ENCODE assay signal across 8 cellular contexts in genomic region chr3:136075218-136075808, GRCh38.
DNase-seq lines count a peak whose midpoint lies in the region; ATAC-seq, FAIRE-seq and TF ChIP-seq lines count a peak whose summit lies in the region.

No MANE protein-coding gene starts in this region.

- peak; percentile 53 to 55 for ATAC-seq in activated CD4-positive, CD25-positive, alpha-beta regulatory T cell treated with anti-CD3 and anti-CD28 coated beads, Interleukin-2, amount 50 U/mL, for 24 hours
- ATAC-seq in central memory CD8-positive, alpha-beta T cell (replicated peaks; ENCODE audit: extremely low read depth, poor library complexity, severe bottlenecking) = no peak
- no peak for ATAC-seq in GM21717 (IDR thresholded peaks at IDR 0.05; ENCODE audit: unreplicated experiment)

- no peaks in the 10 kb centered on the region for H3K36me3 Mint-ChIP-seq in central memory CD8-positive, alpha-beta T cell (ENCODE audit: insufficient read depth)

- H3K9me3 ChIP-seq in BE2C (no peaks in the 10 kb centered on the region), keratinocyte (ENCODE audit: control insufficient read depth, low read depth, low read length) (no peaks in the 10 kb centered on the region)

- H3K4me1 ChIP-seq in BE2C = peaks cover 2% of the 10 kb centered on the region; the same call in 1 of the 2 replicates
- H3K4me1 ChIP-seq in keratinocyte (ENCODE audit: control insufficient read depth, extremely low read depth, insufficient read depth, low read length) = peaks cover 15% of the 10 kb centered on the region

- no peak for TF ChIP-seq POLR2A in H54 (IDR thresholded peaks at IDR 0.05; ENCODE audit: low read depth, low read length)

- H3K4me2 ChIP-seq in keratinocyte (ENCODE audit: control insufficient read depth, extremely low read depth, insufficient read depth, low read depth, low read length) = no peak overlapping the region

- no peaks in the 10 kb centered on the region for H3K4me1 Mint-ChIP-seq in central memory CD8-positive, alpha-beta T cell

- H2AFZ ChIP-seq in keratinocyte (ENCODE audit: control insufficient read depth, low read length) = no peak overlapping the region

- dilution Hi-C loops in keratinocyte (cut with MboI; ENCODE audit: extremely low pct_ligation_motif_present, low sequenced_read_pairs) = no loop called here

- FAIRE-seq in H54 (lab: Jason Lieb, UNC) (peak; percentile 92), keratinocyte (lab: Jason Lieb, UNC) (peak; percentile 89)

- H3K27me3 ChIP-seq in BE2C (no peaks in the 10 kb centered on the region), keratinocyte (ENCODE audit: control insufficient read depth, extremely low read depth, insufficient read depth, low read length) (no peaks in the 10 kb centered on the region)

- H4K20me1 ChIP-seq in keratinocyte (ENCODE audit: control insufficient read depth, extremely low read depth, insufficient read depth, low read length) = no peaks in the 10 kb centered on the region

- no peaks in the 10 kb centered on the region for H3K79me2 ChIP-seq in keratinocyte (ENCODE audit: control insufficient read depth, insufficient read depth, low read length)

- H3K9me1 ChIP-seq in keratinocyte (ENCODE audit: control insufficient read depth, extremely low read depth, insufficient read depth, low read length) = no peaks in the 10 kb centered on the region

- H3K27ac ChIP-seq in keratinocyte (ENCODE audit: control insufficient read depth, insufficient read depth, low read length) = no peak overlapping the region

- H3K36me3 ChIP-seq in BE2C (no peaks in the 10 kb centered on the region), keratinocyte (ENCODE audit: control insufficient read depth in 2 of 2, extremely low read depth in 1 of 2, insufficient read depth in 2 of 2, low read length in 2 of 2) (peaks cover 0 to 1% of the 10 kb centered on the region in 2 experiments)

- no peaks in the 10 kb centered on the region for H3K9me3 Mint-ChIP-seq in central memory CD8-positive, alpha-beta T cell

- no peak overlapping the region for H3K27ac Mint-ChIP-seq in central memory CD8-positive, alpha-beta T cell (ENCODE audit: low read depth)

- H3K4me3 ChIP-seq in BE2C (ENCODE audit: low read depth, low read length) = no peak overlapping the region
- H3K4me3 ChIP-seq in keratinocyte (ENCODE audit: control insufficient read depth in 2 of 3, extremely low read depth in 1 of 3, insufficient read depth in 2 of 3, low read depth in 1 of 3, low read length in 3 of 3) = no peak overlapping the region

- no peak overlapping the region for H3K9ac ChIP-seq in keratinocyte (ENCODE audit: control insufficient read depth, extremely low read depth, insufficient read depth, low read length)

- no peak overlapping the region for H3K4me3 Mint-ChIP-seq in central memory CD8-positive, alpha-beta T cell

- TF ChIP-seq CTCF in BE2C (IDR thresholded peaks at IDR 0.05; ENCODE audit: low read depth, low read length) (peak; percentile 97), keratinocyte (optimal IDR thresholded peaks at IDR 0.05 in 1 of 3, IDR thresholded peaks at IDR 0.05 in 1 of 3, conservative IDR thresholded peaks at IDR 0.05 in 1 of 3; ENCODE audit: extremely low read depth in 1 of 3, insufficient read depth in 2 of 3, low read length in 3 of 3) (peak; percentile 71 to 83 (median 80))

- DNase-seq in BE2C (peak; percentile 76), H54 (ENCODE audit: insufficient read length, low spot score) (no peak), NCI-H226 (peak; percentile 30), keratinocyte (ENCODE audit: low read depth, low spot score) (no peak)
- peak; percentile 49 to 55 for DNase-seq in central memory CD8-positive, alpha-beta T cell (ENCODE audit: low spot score in 2 of 2)
- peak; percentile 47 to 68 for DNase-seq in stimulated activated CD4-positive, alpha-beta T cell treated with anti-CD3 and anti-CD28 coated beads, Interleukin-1b, Interleukin-23, amount 100 ng/mL, for 4 hours (ENCODE audit: low read depth in 2 of 2)

- no peaks in the 10 kb centered on the region for H3K27me3 Mint-ChIP-seq in central memory CD8-positive, alpha-beta T cell

Comparison
In these comparisons a context has a peak if more than half of its experiments do, and no peak if none do; other contexts are left out.
1. DNase-seq: peak in BE2C (single experiment), NCI-H226 (single experiment), central memory CD8-positive, alpha-beta T cell (2 of 2) and stimulated activated CD4-positive, alpha-beta T cell treated with anti-CD3 and anti-CD28 coated beads, Interleukin-1b, Interleukin-23, amount 100 ng/mL, for 4 hours (2 of 2); none in H54 (single experiment) and keratinocyte (single experiment).
2. ATAC-seq: peak in activated CD4-positive, CD25-positive, alpha-beta regulatory T cell treated with anti-CD3 and anti-CD28 coated beads, Interleukin-2, amount 50 U/mL, for 24 hours (2 of 2); none in central memory CD8-positive, alpha-beta T cell (single experiment) and GM21717 (single experiment).